In the genomic region with DNA sequence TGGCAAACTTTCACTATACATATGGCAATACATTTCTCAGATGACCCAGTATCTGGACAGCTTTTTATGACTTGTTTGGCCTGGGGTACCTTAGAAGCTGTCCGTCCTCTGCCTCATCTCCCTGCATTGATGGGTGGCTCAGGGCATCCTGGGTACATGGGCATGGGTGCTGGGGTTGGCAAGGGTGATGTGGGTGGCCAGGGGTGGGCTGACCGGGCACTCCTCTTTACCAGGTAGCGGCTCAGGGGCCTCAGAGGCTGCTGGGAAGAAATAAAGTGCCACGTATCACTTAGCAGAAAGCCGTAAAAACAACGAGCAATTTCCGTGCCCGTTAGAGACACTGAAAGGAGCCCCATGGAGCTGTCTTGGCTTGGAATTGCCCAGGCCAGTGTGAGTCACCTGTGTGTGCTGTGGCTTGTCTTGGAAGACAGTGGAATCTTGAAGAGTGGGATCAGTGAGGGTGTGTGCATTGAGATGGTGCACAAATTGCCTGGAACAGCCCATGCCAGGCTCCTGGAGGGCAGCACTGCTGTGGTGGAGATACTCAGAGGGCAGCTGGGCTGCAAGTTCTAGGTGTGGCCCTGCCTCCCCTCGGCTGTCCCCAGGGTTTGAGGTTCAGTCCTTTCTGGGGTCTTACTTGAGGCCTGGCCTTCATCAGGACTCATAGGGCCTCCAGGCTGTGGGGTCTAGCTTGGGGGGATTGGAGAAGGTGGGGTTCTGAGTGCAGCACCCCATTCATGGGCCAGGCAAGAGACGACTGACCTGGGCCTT, we compare ENCODE assay signal across 28 cellular contexts.
DNase-seq lines count a peak whose midpoint lies in the region; ATAC-seq and TF ChIP-seq lines count a peak whose summit lies in the region.
"Had no signal": no experiment of that assay in that cellular context is flagged by ENCODE, and none has a peak within 500 bp of the region (broad histone marks: within the 10 kb centered on the region; RNA-seq: fewer than 3 reads in every experiment).

No MANE protein-coding gene starts in this region.

- H3K9me3 ChIP-seq in heart left ventricle: no peaks in the 10 kb centered on the region
- H3K9me3 ChIP-seq in RWPE2 (ENCODE audit: severe bottlenecking): no peaks in the 10 kb centered on the region
- H3K9me3 ChIP-seq in smooth muscle cell (replicated peaks; ENCODE audit: low read depth): no peaks in the 10 kb centered on the region
- no peaks in the 10 kb centered on the region for H3K9me3 ChIP-seq in effector memory CD4-positive, alpha-beta T cell (ENCODE audit: control insufficient read depth, low read length)
- H3K9me3 ChIP-seq: psoas muscle had no signal

- intact Hi-C loops in heart left ventricle (cut with DNase I) (no loop called here), cardiac septum (cut with DNase I) (no loop called here)

- H3K27ac ChIP-seq in heart left ventricle (peak overlapping the region in 9 of 12 donors; percentile 13 to 96 (median 87)), RWPE2 (ENCODE audit: poor library complexity, severe bottlenecking) (peak overlapping the region; percentile 43), smooth muscle cell (ENCODE audit: low read depth) (peak overlapping the region; percentile 21)
- H3K27ac ChIP-seq in effector memory CD4-positive, alpha-beta T cell (ENCODE audit: insufficient read depth, low read length, poor library complexity, severe bottlenecking): no peak overlapping the region
- H3K27ac ChIP-seq: C4-2B, psoas muscle had no signal

- no peak overlapping the region for H3K4me3 Mint-ChIP-seq in T-helper 2 cell treated with Interferon-gamma antibody and Interleukin-4, amounts not matched to agents 5 μg/mL and 100 μg/mL, for 36 hours
- H3K4me3 Mint-ChIP-seq: activated naive CD8-positive, alpha-beta T cell treated with anti-CD3 and anti-CD28 coated beads, Interleukin-2, amount 50 U/mL, for 24 hours; immature natural killer cell; mesothelial cell of epicardium; naive thymus-derived CD8-positive, alpha-beta T cell; stimulated activated memory B cell treated with anti-CD40 and anti-IgM and Interleukin-4, amounts not matched to agents 10 μg/mL and 1 μg/mL and 100 μg/mL, for 72 hours; T-helper 17 cell; type B pancreatic cell had no signal

- ATAC-seq in heart left ventricle: no peak
- peak; percentile 99 for ATAC-seq in RWPE2 (ENCODE audit: low read depth)
- ATAC-seq: activated CD4-positive, CD25-positive, alpha-beta regulatory T cell treated with anti-CD3 and anti-CD28 coated beads, Interleukin-2, amount 50 U/mL, for 24 hours; activated naive CD8-positive, alpha-beta T cell treated with anti-CD3 and anti-CD28 coated beads, Interleukin-2, amount 50 U/mL, for 24 hours; HCT116; HepG2; naive thymus-derived CD8-positive, alpha-beta T cell; psoas muscle; stimulated activated memory B cell treated with anti-CD40 and anti-IgM and Interleukin-4, amounts not matched to agents 10 μg/mL and 1 μg/mL and 100 μg/mL, for 72 hours; T-helper 17 cell had no signal

- H3K9ac ChIP-seq in smooth muscle cell (ENCODE audit: low read depth): no peak overlapping the region

- H3K27ac Mint-ChIP-seq in T-helper 2 cell treated with Interferon-gamma antibody and Interleukin-4, amounts not matched to agents 5 μg/mL and 100 μg/mL, for 36 hours: no peak overlapping the region
- H3K27ac Mint-ChIP-seq: activated naive CD8-positive, alpha-beta T cell treated with anti-CD3 and anti-CD28 coated beads, Interleukin-2, amount 50 U/mL, for 24 hours; immature natural killer cell; mesothelial cell of epicardium; naive thymus-derived CD8-positive, alpha-beta T cell; stimulated activated memory B cell treated with anti-CD40 and anti-IgM and Interleukin-4, amounts not matched to agents 10 μg/mL and 1 μg/mL and 100 μg/mL, for 72 hours; T-helper 17 cell; type B pancreatic cell had no signal

- H2AFZ ChIP-seq in smooth muscle cell (ENCODE audit: low read depth): no peak overlapping the region

- no peaks in the 10 kb centered on the region for H3K36me3 Mint-ChIP-seq in T-helper 2 cell treated with Interferon-gamma antibody and Interleukin-4, amounts not matched to agents 5 μg/mL and 100 μg/mL, for 36 hours (ENCODE audit: low read depth)
- H3K36me3 Mint-ChIP-seq: immature natural killer cell; mesothelial cell of epicardium; naive thymus-derived CD8-positive, alpha-beta T cell; stimulated activated memory B cell treated with anti-CD40 and anti-IgM and Interleukin-4, amounts not matched to agents 10 μg/mL and 1 μg/mL and 100 μg/mL, for 72 hours; type B pancreatic cell had no signal

- H3K79me2 ChIP-seq in smooth muscle cell (ENCODE audit: low read depth): peaks cover 6% of the 10 kb centered on the region

- H3K36me3 ChIP-seq in heart left ventricle: no peaks in the 10 kb centered on the region
- no peaks in the 10 kb centered on the region for H3K36me3 ChIP-seq in RWPE2 (ENCODE audit: low read depth)
- H3K36me3 ChIP-seq in smooth muscle cell (ENCODE audit: low read depth): no peaks in the 10 kb centered on the region
- H3K36me3 ChIP-seq in effector memory CD4-positive, alpha-beta T cell (ENCODE audit: control insufficient read depth, insufficient read depth, low read length): no peaks in the 10 kb centered on the region

- no peak overlapping the region for H3K4me2 ChIP-seq in smooth muscle cell

- no peaks in the 10 kb centered on the region for H3K4me1 Mint-ChIP-seq in T-helper 2 cell treated with Interferon-gamma antibody and Interleukin-4, amounts not matched to agents 5 μg/mL and 100 μg/mL, for 36 hours (ENCODE audit: low read depth)
- H3K4me1 Mint-ChIP-seq: activated naive CD8-positive, alpha-beta T cell treated with anti-CD3 and anti-CD28 coated beads, Interleukin-2, amount 50 U/mL, for 24 hours; immature natural killer cell; naive thymus-derived CD8-positive, alpha-beta T cell; T-helper 17 cell had no signal

- DNase-seq in heart left ventricle: no peak
- no peak for DNase-seq in cardiac septum (ENCODE audit: low spot score)
- no peak for DNase-seq in RWPE2 (ENCODE audit: low spot score)
- peak; percentile 63 for DNase-seq in glomerular visceral epithelial cell (ENCODE audit: extremely low spot score)
- no peak for DNase-seq in smooth muscle cell (lab: John Stamatoyannopoulos, UW; ENCODE audit: unreplicated experiment)
- no peak for DNase-seq in T-helper 2 cell treated with Interferon-gamma antibody and Interleukin-4, amounts not matched to agents 5 μg/mL and 100 μg/mL, for 36 hours (ENCODE audit: low spot score)
- no peak for DNase-seq in effector memory CD4-positive, alpha-beta T cell
- DNase-seq in NCI-H1930 (lab: John Stamatoyannopoulos, UW): no peak
- DNase-seq: activated CD4-positive, alpha-beta T cell treated with anti-CD3 and anti-CD28 coated beads, Interleukin-2, amount 50 U/mL, for 48 hours; activated naive CD4-positive, alpha-beta T cell; activated naive CD8-positive, alpha-beta T cell treated with anti-CD3 and anti-CD28 coated beads, Interleukin-2, amount 50 U/mL, for 24 hours; central memory CD4-positive, alpha-beta T cell; COR-L47; dermis blood vessel endothelial cell; immature natural killer cell; MV-4-11; naive thymus-derived CD8-positive, alpha-beta T cell; NCI-H146; nucleus accumbens; psoas muscle; T-helper 17 cell had no signal

- no peak for TF ChIP-seq CTCF in heart left ventricle (IDR thresholded peaks at IDR 0.05)
- TF ChIP-seq CTCF in RWPE2 (IDR thresholded peaks at IDR 0.05; ENCODE audit: poor library complexity, severe bottlenecking): no peak
- no peak for TF ChIP-seq CTCF in smooth muscle cell (IDR thresholded peaks at IDR 0.05; ENCODE audit: borderline replicate concordance, insufficient read depth, poor library complexity, severe bottlenecking)

- no peaks in the 10 kb centered on the region for H3K9me3 Mint-ChIP-seq in T-helper 2 cell treated with Interferon-gamma antibody and Interleukin-4, amounts not matched to agents 5 μg/mL and 100 μg/mL, for 36 hours
- H3K9me3 Mint-ChIP-seq: activated naive CD8-positive, alpha-beta T cell treated with anti-CD3 and anti-CD28 coated beads, Interleukin-2, amount 50 U/mL, for 24 hours; immature natural killer cell; mesothelial cell of epicardium; naive thymus-derived CD8-positive, alpha-beta T cell; stimulated activated memory B cell treated with anti-CD40 and anti-IgM and Interleukin-4, amounts not matched to agents 10 μg/mL and 1 μg/mL and 100 μg/mL, for 72 hours; type B pancreatic cell had no signal

- H3K27me3 ChIP-seq in heart left ventricle: no peaks in the 10 kb centered on the region
- no peaks in the 10 kb centered on the region for H3K27me3 ChIP-seq in RWPE2 (ENCODE audit: insufficient read depth, poor library complexity, severe bottlenecking)
- H3K27me3 ChIP-seq in smooth muscle cell (ENCODE audit: low read depth): no peaks in the 10 kb centered on the region
- H3K27me3 ChIP-seq in effector memory CD4-positive, alpha-beta T cell (replicated peaks; ENCODE audit: control insufficient read depth, insufficient read depth, low read length, poor library complexity, severe bottlenecking): no peaks in the 10 kb centered on the region

- H3K4me3 ChIP-seq in heart left ventricle (no peak overlapping the region), RWPE2 (ENCODE audit: severe bottlenecking) (no peak overlapping the region), smooth muscle cell (no peak overlapping the region)
- H3K4me3 ChIP-seq in effector memory CD4-positive, alpha-beta T cell (ENCODE audit: insufficient read depth, low read depth, low read length, poor library complexity, severe bottlenecking): no peak overlapping the region
- H3K4me3 ChIP-seq: psoas muscle had no signal

- no peaks in the 10 kb centered on the region for H3K27me3 Mint-ChIP-seq in T-helper 2 cell treated with Interferon-gamma antibody and Interleukin-4, amounts not matched to agents 5 μg/mL and 100 μg/mL, for 36 hours (ENCODE audit: low read depth)
- H3K27me3 Mint-ChIP-seq: activated naive CD8-positive, alpha-beta T cell treated with anti-CD3 and anti-CD28 coated beads, Interleukin-2, amount 50 U/mL, for 24 hours had no signal

- no peak for TF ChIP-seq POLR2A in heart left ventricle (IDR thresholded peaks at IDR 0.05)

- H3F3A ChIP-seq in smooth muscle cell (ENCODE audit: low read depth): peaks cover 15% of the 10 kb centered on the region

- WGBS in heart left ventricle, 4 donors: 68 to 82% (median 82%) methylated on average over 9 to 10 of the region's 10 CpGs
- 69% methylated on average over 10 of the region's 10 CpGs for WGBS in smooth muscle cell (ENCODE audit: low lambda C conversion rate)

- H3K4me1 ChIP-seq in heart left ventricle (peaks cover 0 to 77% (median 22%) of the 10 kb centered on the region in 12 donors), RWPE2 (ENCODE audit: insufficient read depth, poor library complexity, severe bottlenecking) (peaks cover 16% of the 10 kb centered on the region), smooth muscle cell (ENCODE audit: low read depth) (no peaks in the 10 kb centered on the region)
- no peaks in the 10 kb centered on the region for H3K4me1 ChIP-seq in effector memory CD4-positive, alpha-beta T cell (ENCODE audit: control insufficient read depth, insufficient read depth, low read length, poor library complexity, severe bottlenecking)

- no peaks in the 10 kb centered on the region for H4K20me1 ChIP-seq in smooth muscle cell (ENCODE audit: low read depth)
